8 cellular contexts compared by ENCODE assay signal in genomic region chr2:189783451-189783926, GRCh38. TPM values are rescaled to one million over a fixed set of nuclear protein-coding genes. Genes with fewer than 3 reads are reported as not detected.
DNase-seq lines count a peak whose midpoint lies in the region; ATAC-seq lines count a peak whose summit lies in the region.

No MANE protein-coding gene starts in this region.

- peaks cover 43 to 50% of the 10 kb centered on the region in 2 donors for H3K4me1 Mint-ChIP-seq in natural killer cell treated with Interleukin-12 subunit alpha and Interleukin-12 subunit beta and Interleukin-15 and Interleukin-18, amount 100 ng/mL, for 72 hours (ENCODE audit: low read depth in 2 of 2)

- peak overlapping the region; percentile 85 to 89 for H3K27ac Mint-ChIP-seq in natural killer cell treated with Interleukin-12 subunit alpha and Interleukin-12 subunit beta and Interleukin-15 and Interleukin-18, amount 100 ng/mL, for 72 hours

- H3K27me3 Mint-ChIP-seq in natural killer cell treated with Interleukin-12 subunit alpha and Interleukin-12 subunit beta and Interleukin-15 and Interleukin-18, amount 100 ng/mL, for 72 hours, result no peaks in the 10 kb centered on the region

- peaks cover 22% of the 10 kb centered on the region for H3K36me3 Mint-ChIP-seq in natural killer cell treated with Interleukin-12 subunit alpha and Interleukin-12 subunit beta and Interleukin-15 and Interleukin-18, amount 100 ng/mL, for 72 hours

- ATAC-seq in GM21360 (IDR thresholded peaks at IDR 0.05; ENCODE audit: unreplicated experiment) (peak; percentile 7), HG03565 (IDR thresholded peaks at IDR 0.05; ENCODE audit: unreplicated experiment) (peak; percentile 11), esophagus mucosa (peak; percentile 24)
- ATAC-seq in natural killer cell treated with Interleukin-12 subunit alpha and Interleukin-12 subunit beta and Interleukin-15 and Interleukin-18, amount 100 ng/mL, for 72 hours, result no peak

- peak overlapping the region; percentile 85 for H3K4me3 Mint-ChIP-seq in natural killer cell treated with Interleukin-12 subunit alpha and Interleukin-12 subunit beta and Interleukin-15 and Interleukin-18, amount 100 ng/mL, for 72 hours

- DNase-seq in DMS53 treated with DMSO at 0.1 percent for 48 hours (lab: John Stamatoyannopoulos, UW; ENCODE audit: unreplicated experiment), result peak; percentile 57
- peak; percentile 36 for DNase-seq in SW480 (ENCODE audit: low spot score)
- DNase-seq in natural killer cell treated with Interleukin-12 subunit alpha and Interleukin-12 subunit beta and Interleukin-15 and Interleukin-18, amount 100 ng/mL, for 72 hours (ENCODE audit: low spot score), result no peak
- DNase-seq in occipital lobe (lab: John Stamatoyannopoulos, UW), result no peak
- no peak for DNase-seq in SK-N-DZ (ENCODE audit: low spot score)

- no peaks in the 10 kb centered on the region for H3K9me3 Mint-ChIP-seq in natural killer cell treated with Interleukin-12 subunit alpha and Interleukin-12 subunit beta and Interleukin-15 and Interleukin-18, amount 100 ng/mL, for 72 hours

RNA-seq across cellular contexts. Expression of gene ORMDL1, which starts 0.7 kb away (rescaled TPM):
- total RNA-seq in esophagus mucosa (24.5 TPM), occipital lobe (64.4 TPM)
- 10 to 100 TPM; 73.1 to 94.4 TPM for total RNA-seq in natural killer cell treated with Interleukin-12 subunit alpha and Interleukin-12 subunit beta and Interleukin-15 and Interleukin-18, amount 100 ng/mL, for 72 hours
- polyA plus RNA-seq in SK-N-DZ (2014; cell fraction: cytosol; rRNA removed), result 88.3 and 94.2 TPM in 2 replicates
- polyA plus RNA-seq in SK-N-DZ (2014; cell fraction: nucleus; rRNA removed), result 234 and 280 TPM in 2 replicates

RNA-seq across cellular contexts. Expression of gene PMS1, which starts 0.8 kb away (rescaled TPM):
- total RNA-seq in esophagus mucosa, result 12.8 TPM
- 10 to 100 TPM; 37.1 to 54.0 TPM for total RNA-seq in natural killer cell treated with Interleukin-12 subunit alpha and Interleukin-12 subunit beta and Interleukin-15 and Interleukin-18, amount 100 ng/mL, for 72 hours
- 73.8 TPM for total RNA-seq in occipital lobe
- 27.2 and 35.6 TPM in 2 replicates for polyA plus RNA-seq in SK-N-DZ (2014; cell fraction: cytosol; rRNA removed)
- 54.3 and 64.5 TPM in 2 replicates for polyA plus RNA-seq in SK-N-DZ (2014; cell fraction: nucleus; rRNA removed)

RNA-seq across cellular contexts. Expression of gene OSGEPL1, which starts 20.9 kb away (rescaled TPM):
- 3.7 TPM for total RNA-seq in esophagus mucosa
- 10 to 100 TPM in 1 of 2 donors, 1 to 10 TPM in 1; 7.2 to 11.0 TPM for total RNA-seq in natural killer cell treated with Interleukin-12 subunit alpha and Interleukin-12 subunit beta and Interleukin-15 and Interleukin-18, amount 100 ng/mL, for 72 hours
- total RNA-seq in occipital lobe, result 25.6 TPM
- 23.0 and 26.6 TPM in 2 replicates for polyA plus RNA-seq in SK-N-DZ (2014; cell fraction: cytosol; rRNA removed)
- polyA plus RNA-seq in SK-N-DZ (2014; cell fraction: nucleus; rRNA removed), result 34.5 and 34.6 TPM in 2 replicates

Comparison
In these comparisons a context has a peak if more than half of its experiments do, and no peak if none do; other contexts are left out.
1. DNase-seq: peak in DMS53 treated with DMSO at 0.1 percent for 48 hours (single experiment) and SW480 (single experiment); none in natural killer cell treated with Interleukin-12 subunit alpha and Interleukin-12 subunit beta and Interleukin-15 and Interleukin-18, amount 100 ng/mL, for 72 hours (single experiment), occipital lobe (single experiment) and SK-N-DZ (single experiment).
2. ATAC-seq: peak in GM21360 (single experiment), HG03565 (single experiment) and esophagus mucosa (single experiment); none in natural killer cell treated with Interleukin-12 subunit alpha and Interleukin-12 subunit beta and Interleukin-15 and Interleukin-18, amount 100 ng/mL, for 72 hours (0 of 2).